In the genomic region with DNA sequence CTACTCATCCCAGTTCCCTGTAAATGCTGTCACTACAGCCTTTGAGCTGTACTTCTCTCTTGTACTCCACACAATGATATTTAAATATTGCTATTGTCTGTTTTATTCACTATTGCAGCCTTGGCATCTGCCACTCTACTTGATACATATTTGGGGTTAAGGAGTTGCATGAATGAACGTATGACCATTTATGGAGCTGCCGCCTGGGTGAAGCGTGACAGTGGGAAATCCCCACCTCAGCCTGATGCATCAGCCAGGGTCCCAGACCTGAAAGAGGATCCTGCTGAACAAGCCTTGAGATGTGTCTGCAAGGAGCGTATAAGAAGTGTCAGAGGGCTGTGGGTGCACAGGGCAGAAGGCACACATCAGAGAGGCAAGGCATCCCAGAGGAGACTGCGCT, we compare ENCODE assay signal across 9 cellular contexts. TPM values are rescaled to one million over a fixed set of nuclear protein-coding genes. Genes with fewer than 3 reads are reported as not detected.
DNase-seq lines count a peak whose midpoint lies in the region; ATAC-seq lines count a peak whose summit lies in the region.
"Had no signal": no experiment of that assay in that cellular context is flagged by ENCODE, and none has a peak within 500 bp of the region (broad histone marks: within the 10 kb centered on the region; RNA-seq: fewer than 3 reads in every experiment).

No MANE protein-coding gene starts in this region.

- intact Hi-C loops in Right ventricle myocardium inferior (cut with DNase I) = no loop called here

- H3K27ac Mint-ChIP-seq in activated T-cell treated with anti-CD3 and anti-CD28 coated beads, Interleukin-2, amount 50 U/mL, for 24 hours = peak overlapping the region; percentile 15
- H3K27ac Mint-ChIP-seq: nephron had no signal

- H3K9me3 Mint-ChIP-seq in activated T-cell treated with anti-CD3 and anti-CD28 coated beads, Interleukin-2, amount 50 U/mL, for 24 hours = no peaks in the 10 kb centered on the region
- H3K9me3 Mint-ChIP-seq: nephron had no signal

- H3K4me3 Mint-ChIP-seq in activated T-cell treated with anti-CD3 and anti-CD28 coated beads, Interleukin-2, amount 50 U/mL, for 24 hours = no peak overlapping the region
- H3K4me3 Mint-ChIP-seq: nephron had no signal

- DNase-seq in GM19240 (ENCODE audit: insufficient read length, low spot score) (peak; percentile 40), Right ventricle myocardium inferior (ENCODE audit: missing footprints) (no peak), ACHN (no peak), A172 (ENCODE audit: low spot score) (no peak), NCI-H2029 (lab: John Stamatoyannopoulos, UW) (no peak)
- peak; percentile 59 for DNase-seq in activated T-cell treated with anti-CD3 and anti-CD28 coated beads, Interleukin-2, amount 50 U/mL, for 24 hours
- peak in 2 of 3 experiments; percentile 17 to 34 for DNase-seq in stimulated activated CD4-positive, alpha-beta T cell treated with anti-CD3 and anti-CD28 coated beads, TNF-alpha, amount 100 ng/mL, for 4 hours (ENCODE audit: low read depth in 3 of 3)

- H3K27me3 Mint-ChIP-seq in activated T-cell treated with anti-CD3 and anti-CD28 coated beads, Interleukin-2, amount 50 U/mL, for 24 hours = no peaks in the 10 kb centered on the region

- H3K4me1 Mint-ChIP-seq in activated T-cell treated with anti-CD3 and anti-CD28 coated beads, Interleukin-2, amount 50 U/mL, for 24 hours (ENCODE audit: low read depth) = peaks cover 13% of the 10 kb centered on the region

- ATAC-seq in HG03159 (IDR thresholded peaks at IDR 0.05; ENCODE audit: unreplicated experiment) (peak; percentile 84), Right ventricle myocardium inferior (no peak)

- in situ Hi-C loops in ACHN (cut with HindIII; ENCODE audit: low pct_ligation_motif_present, low pct_unique_long_range_greater_than_20kb, low sequenced_read_pairs) = no loop called here

- no peaks in the 10 kb centered on the region for H3K36me3 Mint-ChIP-seq in activated T-cell treated with anti-CD3 and anti-CD28 coated beads, Interleukin-2, amount 50 U/mL, for 24 hours (ENCODE audit: low read depth)

RNA-seq across cellular contexts. Expression of a gene that starts 39.1 kb away (rescaled TPM):
- total RNA-seq in Right ventricle myocardium inferior = 96.9 TPM
- total RNA-seq in A172 (2014; rRNA removed; shearing (Covaris generic)) = 69.8 and 74.0 TPM in 2 replicates

RNA-seq across cellular contexts. Expression of a gene that starts 43.1 kb away (rescaled TPM):
- total RNA-seq in Right ventricle myocardium inferior = 287 TPM
- total RNA-seq in A172 (2014; rRNA removed; shearing (Covaris generic)) = 83.8 and 92.7 TPM in 2 replicates

Comparison
In these comparisons a context has a peak if more than half of its experiments do, and no peak if none do; other contexts are left out.
1. DNase-seq: peak in GM19240 (single experiment), activated T-cell treated with anti-CD3 and anti-CD28 coated beads, Interleukin-2, amount 50 U/mL, for 24 hours (single experiment) and stimulated activated CD4-positive, alpha-beta T cell treated with anti-CD3 and anti-CD28 coated beads, TNF-alpha, amount 100 ng/mL, for 4 hours (2 of 3); none in Right ventricle myocardium inferior (single experiment), ACHN (single experiment), A172 (single experiment) and NCI-H2029 (single experiment).